Comparison of ENCODE assay signal across 25 cellular contexts in the genomic region with DNA sequence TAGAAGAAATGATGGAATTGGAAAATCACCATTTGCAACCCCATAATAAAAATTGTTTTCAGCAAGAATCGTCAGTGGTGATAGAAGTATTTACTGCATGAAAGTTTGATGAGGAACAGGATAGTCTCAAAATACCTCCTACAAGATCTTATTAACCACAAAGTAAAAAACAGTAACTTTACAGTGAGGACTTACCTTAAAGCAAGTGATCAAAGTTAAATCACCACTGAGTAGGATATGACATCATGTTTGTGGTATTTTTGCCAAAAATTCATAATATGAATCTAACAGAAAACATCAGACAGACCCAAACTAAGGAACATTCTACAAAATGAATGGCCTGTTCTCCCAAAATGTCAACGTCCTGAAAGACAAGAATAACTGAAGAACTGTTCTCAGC. TPM values are rescaled to one million over a fixed set of nuclear protein-coding genes. Genes with fewer than 3 reads are reported as not detected.
DNase-seq lines count a peak whose midpoint lies in the region; ATAC-seq, FAIRE-seq and TF ChIP-seq lines count a peak whose summit lies in the region.
"Had no signal": no experiment of that assay in that cellular context is flagged by ENCODE, and none has a peak within 500 bp of the region (broad histone marks: within the 10 kb centered on the region; RNA-seq: fewer than 3 reads in every experiment).

No MANE protein-coding gene starts in this region.

- H3K27me3 ChIP-seq in CD4-positive, CD25-positive, alpha-beta regulatory T cell (ENCODE audit: control insufficient read depth, insufficient read depth, low read length) = no peaks in the 10 kb centered on the region
- H3K27me3 ChIP-seq in astrocyte (ENCODE audit: insufficient read depth, low read length) (no peaks in the 10 kb centered on the region), GM23248 (replicated peaks; ENCODE audit: insufficient read depth) (no peaks in the 10 kb centered on the region)
- H3K27me3 ChIP-seq: BE2C had no signal

- H3K9me2 ChIP-seq in GM23248 (ENCODE audit: insufficient read depth) = no peaks in the 10 kb centered on the region

- WGBS in GM23248 (ENCODE audit: low coverage in 1 of 2, low lambda C conversion rate in 2 of 2, missing lambda C conversion rate in 2 of 2), 2 experiments = 0% methylated on average over 2 of the region's 2 CpGs

- peaks cover 16% of the 10 kb centered on the region for H3K79me2 ChIP-seq in astrocyte (ENCODE audit: insufficient read depth, low read length)
- peaks cover 46% of the 10 kb centered on the region for H3K79me2 ChIP-seq in GM23248 (ENCODE audit: insufficient read depth)

- peak overlapping the region; percentile 45 for H3K27ac Mint-ChIP-seq in T-helper 1 cell treated with Interleukin-12 subunit alpha and Interleukin-12 subunit beta and Interleukin-4 antibody, amounts not matched to agents 30 μg/mL and 1 μg/mL, for 36 hours
- peak overlapping the region; percentile 78 to 82 (median 80) for H3K27ac Mint-ChIP-seq in CD4-positive, CD25-positive, alpha-beta regulatory T cell
- H3K27ac Mint-ChIP-seq in astrocyte (ENCODE audit: unreplicated experiment) = no peak overlapping the region
- H3K27ac Mint-ChIP-seq: brain, endodermal cell, GM23338, WTC11 had no signal

- peaks cover 55% of the 10 kb centered on the region for H3K36me3 Mint-ChIP-seq in T-helper 1 cell treated with Interleukin-12 subunit alpha and Interleukin-12 subunit beta and Interleukin-4 antibody, amounts not matched to agents 30 μg/mL and 1 μg/mL, for 36 hours (ENCODE audit: low read depth)
- H3K36me3 Mint-ChIP-seq in CD4-positive, CD25-positive, alpha-beta regulatory T cell = peaks cover 61% of the 10 kb centered on the region
- H3K36me3 Mint-ChIP-seq in astrocyte (ENCODE audit: low read depth, unreplicated experiment) = peaks cover 26% of the 10 kb centered on the region

- in situ Hi-C loops in SK-MEL-5 (cut with HindIII; ENCODE audit: low pct_unique_long_range_greater_than_20kb, low sequenced_read_pairs) (no loop called here), GM23248 (cut with MboI) (no loop called here)

- peak in 1 of 2 donors; percentile 74 for ATAC-seq in CD4-positive, CD25-positive, alpha-beta regulatory T cell (ENCODE audit: low read depth in 2 of 2)
- ATAC-seq in GM19351 (IDR thresholded peaks at IDR 0.05; ENCODE audit: unreplicated experiment) = no peak
- ATAC-seq: PC-3 had no signal

- peaks cover 10% of the 10 kb centered on the region; the same call in 1 of the 2 replicates for H3F3A ChIP-seq in GM23248 (ENCODE audit: insufficient read depth)

- H3K9me3 Mint-ChIP-seq in T-helper 1 cell treated with Interleukin-12 subunit alpha and Interleukin-12 subunit beta and Interleukin-4 antibody, amounts not matched to agents 30 μg/mL and 1 μg/mL, for 36 hours = no peaks in the 10 kb centered on the region
- peaks cover 0 to 1% (median 0%) of the 10 kb centered on the region in 7 donors for H3K9me3 Mint-ChIP-seq in CD4-positive, CD25-positive, alpha-beta regulatory T cell
- H3K9me3 Mint-ChIP-seq in astrocyte (ENCODE audit: unreplicated experiment) = no peaks in the 10 kb centered on the region
- H3K9me3 Mint-ChIP-seq: GM23338 had no signal

- peaks cover 11% of the 10 kb centered on the region for H3K4me1 ChIP-seq in CD4-positive, CD25-positive, alpha-beta regulatory T cell (ENCODE audit: control insufficient read depth, insufficient read depth, low read length, poor library complexity, severe bottlenecking)
- H3K4me1 ChIP-seq in astrocyte (ENCODE audit: insufficient read depth, low read length) (no peaks in the 10 kb centered on the region), GM23248 (ENCODE audit: insufficient read depth) (peaks cover 8% of the 10 kb centered on the region)
- H3K4me1 ChIP-seq: BE2C had no signal

- peak overlapping the region; percentile 27 for H3K4me3 ChIP-seq in CD4-positive, CD25-positive, alpha-beta regulatory T cell (ENCODE audit: low read depth, low read length)
- no peak overlapping the region for H3K4me3 ChIP-seq in astrocyte (ENCODE audit: insufficient read depth, low read depth, low read length)
- no peak overlapping the region for H3K4me3 ChIP-seq in GM23248
- H3K4me3 ChIP-seq: GM23338, lung had no signal

- H3K4me2 ChIP-seq in astrocyte (ENCODE audit: low read length) = peak overlapping the region; percentile 40
- H3K4me2 ChIP-seq in GM23248 (ENCODE audit: unreplicated experiment) = no peak overlapping the region
- H3K4me2 ChIP-seq: GM23338, KMS-11 had no signal

- H3K27me3 Mint-ChIP-seq in T-helper 1 cell treated with Interleukin-12 subunit alpha and Interleukin-12 subunit beta and Interleukin-4 antibody, amounts not matched to agents 30 μg/mL and 1 μg/mL, for 36 hours (ENCODE audit: low read depth) = no peaks in the 10 kb centered on the region
- H3K27me3 Mint-ChIP-seq in CD4-positive, CD25-positive, alpha-beta regulatory T cell = no peaks in the 10 kb centered on the region
- no peaks in the 10 kb centered on the region for H3K27me3 Mint-ChIP-seq in astrocyte (ENCODE audit: low read depth, unreplicated experiment)
- H3K27me3 Mint-ChIP-seq: brain had no signal

- H3K4me1 Mint-ChIP-seq in T-helper 1 cell treated with Interleukin-12 subunit alpha and Interleukin-12 subunit beta and Interleukin-4 antibody, amounts not matched to agents 30 μg/mL and 1 μg/mL, for 36 hours (ENCODE audit: low read depth) = peaks cover 20% of the 10 kb centered on the region
- H3K4me1 Mint-ChIP-seq in CD4-positive, CD25-positive, alpha-beta regulatory T cell = peaks cover 22 to 39% (median 26%) of the 10 kb centered on the region in 4 donors
- H3K4me1 Mint-ChIP-seq in astrocyte (ENCODE audit: low read depth, unreplicated experiment) = no peaks in the 10 kb centered on the region
- H3K4me1 Mint-ChIP-seq: brain, GM23338, WTC11 had no signal

- H3K4me3 Mint-ChIP-seq in T-helper 1 cell treated with Interleukin-12 subunit alpha and Interleukin-12 subunit beta and Interleukin-4 antibody, amounts not matched to agents 30 μg/mL and 1 μg/mL, for 36 hours = no peak overlapping the region
- H3K4me3 Mint-ChIP-seq in CD4-positive, CD25-positive, alpha-beta regulatory T cell = peak overlapping the region in 3 of 4 donors; percentile 30 to 55 (median 46)
- H3K4me3 Mint-ChIP-seq in astrocyte (ENCODE audit: unreplicated experiment) = no peak overlapping the region
- H3K4me3 Mint-ChIP-seq: brain, endodermal cell, GM23338, WTC11 had no signal

- TF ChIP-seq CTCF in astrocyte (IDR thresholded peaks at IDR 0.05; ENCODE audit: insufficient read depth, low read depth, low read length) = no peak

- no peak overlapping the region for H3K9ac ChIP-seq in astrocyte (ENCODE audit: low read length)
- H3K9ac ChIP-seq in GM23248 = no peak overlapping the region
- H3K9ac ChIP-seq: KMS-11 had no signal

- peaks cover 5% of the 10 kb centered on the region for H4K20me1 ChIP-seq in astrocyte (ENCODE audit: insufficient read depth, low read length)
- no peaks in the 10 kb centered on the region for H4K20me1 ChIP-seq in GM23248 (ENCODE audit: insufficient read depth)

- H2AFZ ChIP-seq in astrocyte (ENCODE audit: low read depth, low read length) = no peak overlapping the region
- H2AFZ ChIP-seq in GM23248 = no peak overlapping the region
- H2AFZ ChIP-seq: GM23338 had no signal

- H3K36me3 ChIP-seq in CD4-positive, CD25-positive, alpha-beta regulatory T cell (ENCODE audit: control insufficient read depth, insufficient read depth, low read length) = peaks cover 75% of the 10 kb centered on the region
- peaks cover 36% of the 10 kb centered on the region for H3K36me3 ChIP-seq in astrocyte (ENCODE audit: insufficient read depth, low read length)
- H3K36me3 ChIP-seq in GM23248 (ENCODE audit: low read depth) = peaks cover 75% of the 10 kb centered on the region

- no peaks in the 10 kb centered on the region for H3K9me3 ChIP-seq in CD4-positive, CD25-positive, alpha-beta regulatory T cell (ENCODE audit: control insufficient read depth in 2 of 2, low read length in 2 of 2)
- H3K9me3 ChIP-seq in astrocyte (ENCODE audit: insufficient read depth, low read depth, low read length) = no peaks in the 10 kb centered on the region
- H3K9me3 ChIP-seq in GM23248 (ENCODE audit: low read depth) = no peaks in the 10 kb centered on the region
- H3K9me3 ChIP-seq: BE2C had no signal

- no peak for DNase-seq in T-helper 1 cell
- DNase-seq in CD4-positive, CD25-positive, alpha-beta regulatory T cell = peak in 2 of 3 donors; percentile 34 to 39
- DNase-seq in SK-MEL-5 (ENCODE audit: low read depth, low spot score) = peak; percentile 7
- DNase-seq in astrocyte (ENCODE audit: low read depth) = peak; percentile 17
- no peak for DNase-seq in GM23248
- no peak for DNase-seq in A172 (ENCODE audit: low spot score)
- DNase-seq: BE2C; DMS 273 treated with DMSO at 0.1 percent for 48 hours; kidney; NCI-H187; NCI-H774; SHP77 treated with DMSO at 0.1 percent for 48 hours; stimulated activated CD4-positive, alpha-beta T cell treated with anti-CD3 and anti-CD28 coated beads, Interleukin-4, amount 100 ng/mL, for 24 hours had no signal

- FAIRE-seq in astrocyte (lab: Jason Lieb, UNC) = no peak
- FAIRE-seq: A204.1, colon, kidney, urothelium cell line had no signal

- H3K27ac ChIP-seq in CD4-positive, CD25-positive, alpha-beta regulatory T cell (ENCODE audit: insufficient read depth, low read length, poor library complexity, severe bottlenecking) = no peak overlapping the region
- no peak overlapping the region for H3K27ac ChIP-seq in astrocyte (ENCODE audit: low read depth, low read length)
- H3K27ac ChIP-seq in GM23248 = no peak overlapping the region
- H3K27ac ChIP-seq: KMS-11 had no signal

RNA-seq across cellular contexts. Expression of a gene that starts 19.9 kb away (rescaled TPM):
- 32.1 TPM for total RNA-seq in CD4-positive, CD25-positive, alpha-beta regulatory T cell
- 100 to 1,000 TPM in 3 of 4 donors, 10 to 100 TPM in 1; 97.0 to 124 (median 117) TPM for polyA plus RNA-seq in CD4-positive, CD25-positive, alpha-beta regulatory T cell
- total RNA-seq in SK-MEL-5 (2014; rRNA removed; shearing (Covaris generic)) = 91.8 and 108 TPM in 2 replicates
- 72.5 and 94.2 TPM in 2 replicates for polyA plus RNA-seq in SK-MEL-5 (2015; cell fraction: cytosol; rRNA removed)
- polyA plus RNA-seq in SK-MEL-5 (2015; cell fraction: nucleus; rRNA removed) = 58.3 and 74.9 TPM in 2 replicates
- 62.7 and 68.2 TPM in 2 replicates for total RNA-seq in astrocyte
- 107 and 113 TPM in 2 replicates for total RNA-seq in GM23248 (2014; rRNA removed; shearing (Covaris generic))
- 99.3 and 100 TPM in 2 replicates for polyA plus RNA-seq in GM23248 (2016; fragmentation: Nextera tagmentation; extraction: Ambion mirVana)
- 89.2 and 96.5 TPM in 2 replicates for total RNA-seq in A172 (2014; rRNA removed; shearing (Covaris generic))

RNA-seq across cellular contexts. Expression of a gene that starts 47.5 kb away (rescaled TPM):
- total RNA-seq in CD4-positive, CD25-positive, alpha-beta regulatory T cell = 37.1 TPM
- polyA plus RNA-seq in CD4-positive, CD25-positive, alpha-beta regulatory T cell = 100 to 1,000 TPM; 133 to 190 (median 149) TPM
- 162 and 163 TPM in 2 replicates for total RNA-seq in SK-MEL-5 (2014; rRNA removed; shearing (Covaris generic))
- polyA plus RNA-seq in SK-MEL-5 (2015; cell fraction: cytosol; rRNA removed) = 107 and 113 TPM in 2 replicates
- 23.0 and 38.3 TPM in 2 replicates for polyA plus RNA-seq in SK-MEL-5 (2015; cell fraction: nucleus; rRNA removed)
- 192 and 210 TPM in 2 replicates for total RNA-seq in astrocyte
- 165 and 186 TPM in 2 replicates for total RNA-seq in GM23248 (2014; rRNA removed; shearing (Covaris generic))
- polyA plus RNA-seq in GM23248 (2016; fragmentation: Nextera tagmentation; extraction: Ambion mirVana) = 383 and 389 TPM in 2 replicates
- 224 and 279 TPM in 2 replicates for total RNA-seq in A172 (2014; rRNA removed; shearing (Covaris generic))

Comparison
In these comparisons a context has a peak if more than half of its experiments do, and no peak if none do; other contexts are left out.
1. H3K4me3 Mint-ChIP-seq: peak in CD4-positive, CD25-positive, alpha-beta regulatory T cell (3 of 4); none in T-helper 1 cell treated with Interleukin-12 subunit alpha and Interleukin-12 subunit beta and Interleukin-4 antibody, amounts not matched to agents 30 μg/mL and 1 μg/mL, for 36 hours (single experiment) and astrocyte (single experiment).
2. DNase-seq: peak in CD4-positive, CD25-positive, alpha-beta regulatory T cell (2 of 3), SK-MEL-5 (single experiment) and astrocyte (single experiment); none in T-helper 1 cell (0 of 5), GM23248 (single experiment) and A172 (single experiment).